In genomic region chr16:9793623-9794022, GRCh38 we compare ENCODE assay signal across 31 cellular contexts.
A peak's percentile ranks its signal among the peaks of the same experiment; 100 is the strongest.
DNase-seq lines count a peak whose midpoint lies in the region; ATAC-seq, FAIRE-seq and TF ChIP-seq lines count a peak whose summit lies in the region.
"Had no signal": no experiment of that assay in that cellular context is flagged by ENCODE, and none has a peak within 500 bp of the region (broad histone marks: within the 10 kb centered on the region; RNA-seq: fewer than 3 reads in every experiment).

No MANE protein-coding gene starts in this region.

- no peak for TF ChIP-seq POLR2A in HepG2 (IDR thresholded peaks at IDR 0.05; ENCODE audit: insufficient read depth in 1 of 2, low read depth in 2 of 2, low read length in 2 of 2)
- TF ChIP-seq POLR2A in right lobe of liver (IDR thresholded peaks at IDR 0.05): no peak

- DNase-seq in HepG2 (ENCODE audit: low spot score) (no peak), right lobe of liver (no peak), frontal cortex (ENCODE audit: low spot score in 2 of 2) (no peak)
- DNase-seq: 8988T; ACHN; AML-193; BE2C; C1 segment of cervical spinal cord; Caco-2; Calu3; CD4-positive, alpha-beta memory T cell; CD4-positive, alpha-beta T cell; CD4-positive, CD25-positive, alpha-beta regulatory T cell; CD8-positive, alpha-beta memory T cell; CD8-positive, alpha-beta T cell; COR-L47; DMS 273 treated with DMSO at 0.1 percent for 48 hours; DMS153; DMS53; DMS79; DMS79 treated with DMSO at 0.1 percent for 48 hours; DND-41; EL had no signal

- no peaks in the 10 kb centered on the region for H3K79me2 ChIP-seq in HepG2 (ENCODE audit: insufficient read depth, low read length)

- no peak for ATAC-seq in HepG2
- ATAC-seq in right lobe of liver: no peak
- no peak for ATAC-seq in HG03469 (IDR thresholded peaks at IDR 0.05; ENCODE audit: unreplicated experiment)
- ATAC-seq: A549; CD8-positive, alpha-beta T cell had no signal

- in situ Hi-C loops in HepG2 (cut with HindIII; ENCODE audit: extremely low pct_ligation_motif_present, low pct_unique_long_range_greater_than_20kb): no loop called here

- no peak for TF ChIP-seq RAD21 in HepG2 (CRISPR knock-in tag; IDR thresholded peaks at IDR 0.05)

- H3K4me1 ChIP-seq in HepG2 (ENCODE audit: insufficient read depth, low read length) (no peaks in the 10 kb centered on the region), right lobe of liver (no peaks in the 10 kb centered on the region)
- H3K4me1 ChIP-seq: A549, BE2C had no signal

- no peaks in the 10 kb centered on the region for H3K36me3 ChIP-seq in HepG2 (replicated peaks in 1 of 2; ENCODE audit: control insufficient read depth in 1 of 2, insufficient read depth in 2 of 2, low read length in 2 of 2)
- no peaks in the 10 kb centered on the region for H3K36me3 ChIP-seq in right lobe of liver
- H3K36me3 ChIP-seq: BE2C; BLaER1; BLaER1 treated with 17β-estradiol and CSF1 and Interleukin-3, amounts not matched to agents 10 nM and 100 nM had no signal

- H4K20me1 ChIP-seq in HepG2 (ENCODE audit: insufficient read depth, low read length): no peaks in the 10 kb centered on the region
- H4K20me1 ChIP-seq: BLaER1; BLaER1 treated with 17β-estradiol and CSF1 and Interleukin-3, amounts not matched to agents 10 nM and 100 nM had no signal

- H3K4me2 ChIP-seq in HepG2 (ENCODE audit: low read depth, low read length): no peak overlapping the region
- H3K4me2 ChIP-seq: A549; BLaER1; BLaER1 treated with 17β-estradiol and CSF1 and Interleukin-3, amounts not matched to agents 10 nM and 100 nM had no signal

- FAIRE-seq in HepG2 (lab: Jason Lieb, UNC) (no peak), frontal cortex (lab: Jason Lieb, UNC) (peak; percentile 21)
- FAIRE-seq: A204.1, A549, D721Med had no signal

- no peaks in the 10 kb centered on the region for H3K9me3 ChIP-seq in HepG2 (ENCODE audit: low read length)
- H3K9me3 ChIP-seq in right lobe of liver: no peaks in the 10 kb centered on the region
- H3K9me3 ChIP-seq: A549; BE2C; BLaER1; BLaER1 treated with 17β-estradiol and CSF1 and Interleukin-3, amounts not matched to agents 10 nM and 100 nM; Caco-2 had no signal

- intact Hi-C loops in HepG2 (cut with micrococcal nuclease; ENCODE audit: unreplicated experiment): no loop called here
- intact Hi-C loops in right lobe of liver (cut with DNase I): no loop called here

- TF ChIP-seq CTCF in HepG2 (CRISPR knock-in tag; IDR thresholded peaks at IDR 0.05): no peak
- TF ChIP-seq CTCF in right lobe of liver (IDR thresholded peaks at IDR 0.05): no peak

- no TSS peak for BruUV-seq in HepG2 (replicated peaks; lab: Mats Ljungman, UMichigan)

- POLR2A ChIA-PET in HepG2 (lab: Yijun Ruan, JAX): no interaction called here

- peaks cover 0 to 3% of the 10 kb centered on the region in 2 experiments; a peak in 1 of 5 replicates for H3K27me3 ChIP-seq in HepG2 (ENCODE audit: control insufficient read depth in 1 of 2, insufficient read depth in 2 of 2, low read length in 2 of 2)
- H3K27me3 ChIP-seq in right lobe of liver: no peaks in the 10 kb centered on the region
- H3K27me3 ChIP-seq: BE2C; BLaER1; BLaER1 treated with 17β-estradiol and CSF1 and Interleukin-3, amounts not matched to agents 10 nM and 100 nM had no signal

- no peak overlapping the region for H2AFZ ChIP-seq in HepG2 (ENCODE audit: low read length)

- no peak overlapping the region for H3K4me3 ChIP-seq in HepG2 (replicated peaks in 1 of 3; ENCODE audit: insufficient read depth in 1 of 3, low read depth in 2 of 3, low read length in 3 of 3)
- no peak overlapping the region for H3K4me3 ChIP-seq in right lobe of liver
- H3K4me3 ChIP-seq: A549; BLaER1; BLaER1 treated with 17β-estradiol and CSF1 and Interleukin-3, amounts not matched to agents 10 nM and 100 nM had no signal

- no peak overlapping the region for H3K27ac ChIP-seq in HepG2 (ENCODE audit: extremely low read length, insufficient read depth, low read length)
- no peak overlapping the region for H3K27ac ChIP-seq in right lobe of liver
- H3K27ac ChIP-seq: 22Rv1; A549; BLaER1; BLaER1 treated with 17β-estradiol and CSF1 and Interleukin-3, amounts not matched to agents 10 nM and 100 nM; C4-2B had no signal

- WGBS in HepG2 (ENCODE audit: low lambda C conversion rate): 2% methylated on average over 6 of the region's 6 CpGs
- 54% methylated on average over 6 of the region's 6 CpGs for WGBS in right lobe of liver (ENCODE audit: insufficient coverage, low coverage, low lambda C conversion rate, missing lambda C conversion rate)

- no peak for TF ChIP-seq EP300 in HepG2 (IDR thresholded peaks at IDR 0.05; ENCODE audit: low read depth in 2 of 2, low read length in 2 of 2)
- TF ChIP-seq EP300 in HepG2 (CRISPR knock-in tag; IDR thresholded peaks at IDR 0.05; ENCODE audit: borderline replicate concordance): no peak

- H3K9ac ChIP-seq in HepG2 (ENCODE audit: insufficient read depth, low read depth, low read length): no peak overlapping the region
- H3K9ac ChIP-seq: BLaER1; BLaER1 treated with 17β-estradiol and CSF1 and Interleukin-3, amounts not matched to agents 10 nM and 100 nM had no signal

- CTCF ChIA-PET in HepG2 (lab: Yijun Ruan, JAX; ENCODE audit: low intra/inter-chr PET ratio, low total read pairs): no interaction called here

TF ChIP-seq in HepG2, 621 proteins besides CTCF, POLR2A, EP300 and RAD21:
- peak; percentile 99 for TF ChIP-seq MNT (IDR thresholded peaks at IDR 0.05)
- no peak for TF ChIP-seq ZNF251 (CRISPR knock-in tag; IDR thresholded peaks at IDR 0.05)
- no peak for TF ChIP-seq ZNF556 (CRISPR knock-in tag; IDR thresholded peaks at IDR 0.05; ENCODE audit: borderline replicate concordance)
TF ChIP-seq in HepG2: peak in this region for 1.
